Comparison of ENCODE assay signal across 1 cellular context in the genomic region with DNA sequence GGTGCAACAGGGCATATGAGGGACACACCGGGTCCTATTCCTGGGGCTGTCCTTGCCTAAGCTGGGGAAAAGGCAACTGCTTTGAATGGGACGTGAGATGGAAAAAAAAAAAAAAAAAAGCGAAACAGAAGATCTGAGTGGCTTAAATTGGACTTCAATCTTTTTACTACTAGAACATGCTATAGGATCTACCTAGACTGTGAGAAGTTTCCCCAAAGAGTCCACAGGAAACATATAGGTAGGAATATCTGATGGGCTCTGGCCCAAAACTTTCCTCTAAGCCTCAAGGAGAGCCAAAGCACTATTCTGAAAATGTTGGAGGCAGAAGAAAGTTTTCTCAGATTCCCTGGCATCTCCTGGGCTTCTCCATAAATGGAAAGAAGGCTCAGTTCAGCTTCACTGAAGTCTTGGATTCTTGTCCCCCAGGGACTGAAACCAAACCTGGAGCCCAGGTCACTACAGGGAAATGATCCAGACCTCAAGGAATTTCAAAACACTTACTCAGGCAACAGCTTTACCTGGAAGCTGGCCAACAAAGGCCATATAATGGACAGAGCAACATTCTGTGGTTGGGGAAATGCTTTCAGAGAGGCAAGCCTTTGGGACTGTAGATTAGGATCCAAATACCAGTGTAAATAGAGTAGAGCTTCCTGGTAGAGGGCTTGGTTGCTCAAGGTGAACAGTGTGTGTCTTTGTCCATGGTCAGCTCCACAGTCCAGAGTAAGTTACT.
TF ChIP-seq lines count a peak whose summit lies in the region.

No MANE protein-coding gene starts in this region.

TF ChIP-seq in HepG2, 621 proteins besides CTCF, POLR2A, EP300 and RAD21 (continued from another document and continues in another):
- TF ChIP-seq NFKBIZ (CRISPR knock-in tag; IDR thresholded peaks at IDR 0.05) (no peak), RBM22 (optimal IDR thresholded peaks at IDR 0.05; ENCODE audit: low read length) (no peak), IRF2 (CRISPR knock-in tag; IDR thresholded peaks at IDR 0.05) (peak; percentile 71), TARDBP (CRISPR knock-in tag; IDR thresholded peaks at IDR 0.05) (0 out of 2 replicates have a peak, but pooled peaks have one; percentile 62), PITX1 (CRISPR knock-in tag; IDR thresholded peaks at IDR 0.05) (peak; percentile 85), FOXO1 (CRISPR knock-in tag; IDR thresholded peaks at IDR 0.05) (peak; percentile 65; the same call in 1 of the 2 replicates), SOX6 (IDR thresholded peaks at IDR 0.05) (no peak), SOX6 (CRISPR knock-in tag; IDR thresholded peaks at IDR 0.05) (peak; percentile 76), ZNF224 (CRISPR knock-in tag; IDR thresholded peaks at IDR 0.05) (0 out of 2 replicates have a peak, but pooled peaks have one; percentile 36), HNF4A (CRISPR knock-in tag; IDR thresholded peaks at IDR 0.05) (peak; percentile 77), ZNF75D (CRISPR knock-in tag; IDR thresholded peaks at IDR 0.05; ENCODE audit: borderline replicate concordance) (no peak), ZNF792 (CRISPR knock-in tag; IDR thresholded peaks at IDR 0.05) (peak; percentile 67), RARA (CRISPR knock-in tag; IDR thresholded peaks at IDR 0.05) (peak; percentile 29; the same call in 1 of the 2 replicates), POLR2AphosphoS2 (IDR thresholded peaks at IDR 0.05; ENCODE audit: low read depth, low read length) (no peak), SALL1 (CRISPR knock-in tag; IDR thresholded peaks at IDR 0.05) (peak; percentile 56; the same call in 1 of the 2 replicates), ZNF652 (CRISPR knock-in tag; IDR thresholded peaks at IDR 0.05; ENCODE audit: borderline replicate concordance, low read depth) (peak; percentile 18; the same call in 1 of the 2 replicates), STAT5B (CRISPR knock-in tag; IDR thresholded peaks at IDR 0.05) (no peak), CCDC6 (CRISPR knock-in tag; IDR thresholded peaks at IDR 0.05) (no peak), JUN (CRISPR knock-in tag; IDR thresholded peaks at IDR 0.05) (no peak), NCOR1 (IDR thresholded peaks at IDR 0.05; ENCODE audit: borderline replicate concordance, low read length) (peak; percentile 61; the same call in 1 of the 2 replicates), RXRB (CRISPR knock-in tag; IDR thresholded peaks at IDR 0.05; ENCODE audit: borderline replicate concordance) (peak; percentile 75; the same call in 1 of the 2 replicates), ELF1 (CRISPR knock-in tag; IDR thresholded peaks at IDR 0.05) (peak; percentile 56; the same call in 1 of the 2 replicates), ZSCAN9 (CRISPR knock-in tag; IDR thresholded peaks at IDR 0.05; ENCODE audit: borderline replicate concordance) (no peak), NR2F6 (IDR thresholded peaks at IDR 0.05) (no peak), NR2F6 (CRISPR knock-in tag; IDR thresholded peaks at IDR 0.05) (peak; percentile 66; the same call in 1 of the 2 replicates), ISX (CRISPR knock-in tag; conservative IDR thresholded peaks at IDR 0.05) (no peak), ZNF629 (CRISPR knock-in tag; conservative IDR thresholded peaks at IDR 0.05) (0 out of 2 replicates have a peak, but pooled peaks have one; percentile 15), ZNF451 (CRISPR knock-in tag; IDR thresholded peaks at IDR 0.05) (no peak), GATAD2A (CRISPR knock-in tag; IDR thresholded peaks at IDR 0.05) (peak; percentile 82)
- TF ChIP-seq, protein P1, sequence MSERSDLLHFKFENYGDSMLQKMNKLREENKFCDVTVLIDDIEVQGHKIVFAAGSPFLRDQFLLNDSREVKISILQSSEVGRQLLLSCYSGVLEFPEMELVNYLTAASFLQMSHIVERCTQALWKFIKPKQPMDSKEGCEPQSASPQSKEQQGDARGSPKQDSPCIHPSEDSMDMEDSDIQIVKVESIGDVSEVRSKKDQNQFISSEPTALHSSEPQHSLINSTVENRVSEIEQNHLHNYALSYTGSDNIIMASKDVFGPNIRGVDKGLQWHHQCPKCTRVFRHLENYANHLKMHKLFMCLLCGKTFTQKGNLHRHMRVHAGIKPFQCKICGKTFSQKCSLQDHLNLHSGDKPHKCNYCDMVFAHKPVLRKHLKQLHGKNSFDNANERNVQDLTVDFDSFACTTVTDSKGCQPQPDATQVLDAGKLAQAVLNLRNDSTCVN (CRISPR knock-in tag; IDR thresholded peaks at IDR 0.05; ENCODE audit: borderline replicate concordance): peak; percentile 77; the same call in 1 of the 2 replicates
- TF ChIP-seq, protein P2, sequence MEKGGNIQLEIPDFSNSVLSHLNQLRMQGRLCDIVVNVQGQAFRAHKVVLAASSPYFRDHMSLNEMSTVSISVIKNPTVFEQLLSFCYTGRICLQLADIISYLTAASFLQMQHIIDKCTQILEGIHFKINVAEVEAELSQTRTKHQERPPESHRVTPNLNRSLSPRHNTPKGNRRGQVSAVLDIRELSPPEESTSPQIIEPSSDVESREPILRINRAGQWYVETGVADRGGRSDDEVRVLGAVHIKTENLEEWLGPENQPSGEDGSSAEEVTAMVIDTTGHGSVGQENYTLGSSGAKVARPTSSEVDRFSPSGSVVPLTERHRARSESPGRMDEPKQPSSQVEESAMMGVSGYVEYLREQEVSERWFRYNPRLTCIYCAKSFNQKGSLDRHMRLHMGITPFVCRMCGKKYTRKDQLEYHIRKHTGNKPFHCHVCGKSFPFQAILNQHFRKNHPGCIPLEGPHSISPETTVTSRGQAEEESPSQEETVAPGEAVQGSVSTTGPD (CRISPR knock-in tag; IDR thresholded peaks at IDR 0.05): peak; percentile 88
- TF ChIP-seq, protein P3, sequence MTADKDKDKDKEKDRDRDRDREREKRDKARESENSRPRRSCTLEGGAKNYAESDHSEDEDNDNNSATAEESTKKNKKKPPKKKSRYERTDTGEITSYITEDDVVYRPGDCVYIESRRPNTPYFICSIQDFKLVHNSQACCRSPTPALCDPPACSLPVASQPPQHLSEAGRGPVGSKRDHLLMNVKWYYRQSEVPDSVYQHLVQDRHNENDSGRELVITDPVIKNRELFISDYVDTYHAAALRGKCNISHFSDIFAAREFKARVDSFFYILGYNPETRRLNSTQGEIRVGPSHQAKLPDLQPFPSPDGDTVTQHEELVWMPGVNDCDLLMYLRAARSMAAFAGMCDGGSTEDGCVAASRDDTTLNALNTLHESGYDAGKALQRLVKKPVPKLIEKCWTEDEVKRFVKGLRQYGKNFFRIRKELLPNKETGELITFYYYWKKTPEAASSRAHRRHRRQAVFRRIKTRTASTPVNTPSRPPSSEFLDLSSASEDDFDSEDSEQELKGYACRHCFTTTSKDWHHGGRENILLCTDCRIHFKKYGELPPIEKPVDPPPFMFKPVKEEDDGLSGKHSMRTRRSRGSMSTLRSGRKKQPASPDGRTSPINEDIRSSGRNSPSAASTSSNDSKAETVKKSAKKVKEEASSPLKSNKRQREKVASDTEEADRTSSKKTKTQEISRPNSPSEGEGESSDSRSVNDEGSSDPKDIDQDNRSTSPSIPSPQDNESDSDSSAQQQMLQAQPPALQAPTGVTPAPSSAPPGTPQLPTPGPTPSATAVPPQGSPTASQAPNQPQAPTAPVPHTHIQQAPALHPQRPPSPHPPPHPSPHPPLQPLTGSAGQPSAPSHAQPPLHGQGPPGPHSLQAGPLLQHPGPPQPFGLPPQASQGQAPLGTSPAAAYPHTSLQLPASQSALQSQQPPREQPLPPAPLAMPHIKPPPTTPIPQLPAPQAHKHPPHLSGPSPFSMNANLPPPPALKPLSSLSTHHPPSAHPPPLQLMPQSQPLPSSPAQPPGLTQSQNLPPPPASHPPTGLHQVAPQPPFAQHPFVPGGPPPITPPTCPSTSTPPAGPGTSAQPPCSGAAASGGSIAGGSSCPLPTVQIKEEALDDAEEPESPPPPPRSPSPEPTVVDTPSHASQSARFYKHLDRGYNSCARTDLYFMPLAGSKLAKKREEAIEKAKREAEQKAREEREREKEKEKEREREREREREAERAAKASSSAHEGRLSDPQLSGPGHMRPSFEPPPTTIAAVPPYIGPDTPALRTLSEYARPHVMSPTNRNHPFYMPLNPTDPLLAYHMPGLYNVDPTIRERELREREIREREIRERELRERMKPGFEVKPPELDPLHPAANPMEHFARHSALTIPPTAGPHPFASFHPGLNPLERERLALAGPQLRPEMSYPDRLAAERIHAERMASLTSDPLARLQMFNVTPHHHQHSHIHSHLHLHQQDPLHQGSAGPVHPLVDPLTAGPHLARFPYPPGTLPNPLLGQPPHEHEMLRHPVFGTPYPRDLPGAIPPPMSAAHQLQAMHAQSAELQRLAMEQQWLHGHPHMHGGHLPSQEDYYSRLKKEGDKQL (CRISPR knock-in tag; IDR thresholded peaks at IDR 0.05; ENCODE audit: low read depth): peak; percentile 63; the same call in 1 of the 2 replicates
- TF ChIP-seq, protein P4, sequence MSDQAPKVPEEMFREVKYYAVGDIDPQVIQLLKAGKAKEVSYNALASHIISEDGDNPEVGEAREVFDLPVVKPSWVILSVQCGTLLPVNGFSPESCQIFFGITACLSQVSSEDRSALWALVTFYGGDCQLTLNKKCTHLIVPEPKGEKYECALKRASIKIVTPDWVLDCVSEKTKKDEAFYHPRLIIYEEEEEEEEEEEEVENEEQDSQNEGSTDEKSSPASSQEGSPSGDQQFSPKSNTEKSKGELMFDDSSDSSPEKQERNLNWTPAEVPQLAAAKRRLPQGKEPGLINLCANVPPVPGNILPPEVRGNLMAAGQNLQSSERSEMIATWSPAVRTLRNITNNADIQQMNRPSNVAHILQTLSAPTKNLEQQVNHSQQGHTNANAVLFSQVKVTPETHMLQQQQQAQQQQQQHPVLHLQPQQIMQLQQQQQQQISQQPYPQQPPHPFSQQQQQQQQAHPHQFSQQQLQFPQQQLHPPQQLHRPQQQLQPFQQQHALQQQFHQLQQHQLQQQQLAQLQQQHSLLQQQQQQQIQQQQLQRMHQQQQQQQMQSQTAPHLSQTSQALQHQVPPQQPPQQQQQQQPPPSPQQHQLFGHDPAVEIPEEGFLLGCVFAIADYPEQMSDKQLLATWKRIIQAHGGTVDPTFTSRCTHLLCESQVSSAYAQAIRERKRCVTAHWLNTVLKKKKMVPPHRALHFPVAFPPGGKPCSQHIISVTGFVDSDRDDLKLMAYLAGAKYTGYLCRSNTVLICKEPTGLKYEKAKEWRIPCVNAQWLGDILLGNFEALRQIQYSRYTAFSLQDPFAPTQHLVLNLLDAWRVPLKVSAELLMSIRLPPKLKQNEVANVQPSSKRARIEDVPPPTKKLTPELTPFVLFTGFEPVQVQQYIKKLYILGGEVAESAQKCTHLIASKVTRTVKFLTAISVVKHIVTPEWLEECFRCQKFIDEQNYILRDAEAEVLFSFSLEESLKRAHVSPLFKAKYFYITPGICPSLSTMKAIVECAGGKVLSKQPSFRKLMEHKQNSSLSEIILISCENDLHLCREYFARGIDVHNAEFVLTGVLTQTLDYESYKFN (CRISPR knock-in tag; conservative IDR thresholded peaks at IDR 0.05): peak; percentile 70
- TF ChIP-seq, protein P5, sequence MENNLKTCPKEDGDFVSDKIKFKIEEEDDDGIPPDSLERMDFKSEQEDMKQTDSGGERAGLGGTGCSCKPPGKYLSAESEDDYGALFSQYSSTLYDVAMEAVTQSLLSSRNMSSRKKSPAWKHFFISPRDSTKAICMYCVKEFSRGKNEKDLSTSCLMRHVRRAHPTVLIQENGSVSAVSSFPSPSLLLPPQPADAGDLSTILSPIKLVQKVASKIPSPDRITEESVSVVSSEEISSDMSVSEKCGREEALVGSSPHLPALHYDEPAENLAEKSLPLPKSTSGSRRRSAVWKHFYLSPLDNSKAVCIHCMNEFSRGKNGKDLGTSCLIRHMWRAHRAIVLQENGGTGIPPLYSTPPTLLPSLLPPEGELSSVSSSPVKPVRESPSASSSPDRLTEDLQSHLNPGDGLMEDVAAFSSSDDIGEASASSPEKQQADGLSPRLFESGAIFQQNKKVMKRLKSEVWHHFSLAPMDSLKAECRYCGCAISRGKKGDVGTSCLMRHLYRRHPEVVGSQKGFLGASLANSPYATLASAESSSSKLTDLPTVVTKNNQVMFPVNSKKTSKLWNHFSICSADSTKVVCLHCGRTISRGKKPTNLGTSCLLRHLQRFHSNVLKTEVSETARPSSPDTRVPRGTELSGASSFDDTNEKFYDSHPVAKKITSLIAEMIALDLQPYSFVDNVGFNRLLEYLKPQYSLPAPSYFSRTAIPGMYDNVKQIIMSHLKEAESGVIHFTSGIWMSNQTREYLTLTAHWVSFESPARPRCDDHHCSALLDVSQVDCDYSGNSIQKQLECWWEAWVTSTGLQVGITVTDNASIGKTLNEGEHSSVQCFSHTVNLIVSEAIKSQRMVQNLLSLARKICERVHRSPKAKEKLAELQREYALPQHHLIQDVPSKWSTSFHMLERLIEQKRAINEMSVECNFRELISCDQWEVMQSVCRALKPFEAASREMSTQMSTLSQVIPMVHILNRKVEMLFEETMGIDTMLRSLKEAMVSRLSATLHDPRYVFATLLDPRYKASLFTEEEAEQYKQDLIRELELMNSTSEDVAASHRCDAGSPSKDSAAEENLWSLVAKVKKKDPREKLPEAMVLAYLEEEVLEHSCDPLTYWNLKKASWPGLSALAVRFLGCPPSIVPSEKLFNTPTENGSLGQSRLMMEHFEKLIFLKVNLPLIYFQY (CRISPR knock-in tag; IDR thresholded peaks at IDR 0.05; ENCODE audit: borderline replicate concordance): 0 out of 2 replicates have a peak, but pooled peaks have one; percentile 40
- TF ChIP-seq, protein P6, sequence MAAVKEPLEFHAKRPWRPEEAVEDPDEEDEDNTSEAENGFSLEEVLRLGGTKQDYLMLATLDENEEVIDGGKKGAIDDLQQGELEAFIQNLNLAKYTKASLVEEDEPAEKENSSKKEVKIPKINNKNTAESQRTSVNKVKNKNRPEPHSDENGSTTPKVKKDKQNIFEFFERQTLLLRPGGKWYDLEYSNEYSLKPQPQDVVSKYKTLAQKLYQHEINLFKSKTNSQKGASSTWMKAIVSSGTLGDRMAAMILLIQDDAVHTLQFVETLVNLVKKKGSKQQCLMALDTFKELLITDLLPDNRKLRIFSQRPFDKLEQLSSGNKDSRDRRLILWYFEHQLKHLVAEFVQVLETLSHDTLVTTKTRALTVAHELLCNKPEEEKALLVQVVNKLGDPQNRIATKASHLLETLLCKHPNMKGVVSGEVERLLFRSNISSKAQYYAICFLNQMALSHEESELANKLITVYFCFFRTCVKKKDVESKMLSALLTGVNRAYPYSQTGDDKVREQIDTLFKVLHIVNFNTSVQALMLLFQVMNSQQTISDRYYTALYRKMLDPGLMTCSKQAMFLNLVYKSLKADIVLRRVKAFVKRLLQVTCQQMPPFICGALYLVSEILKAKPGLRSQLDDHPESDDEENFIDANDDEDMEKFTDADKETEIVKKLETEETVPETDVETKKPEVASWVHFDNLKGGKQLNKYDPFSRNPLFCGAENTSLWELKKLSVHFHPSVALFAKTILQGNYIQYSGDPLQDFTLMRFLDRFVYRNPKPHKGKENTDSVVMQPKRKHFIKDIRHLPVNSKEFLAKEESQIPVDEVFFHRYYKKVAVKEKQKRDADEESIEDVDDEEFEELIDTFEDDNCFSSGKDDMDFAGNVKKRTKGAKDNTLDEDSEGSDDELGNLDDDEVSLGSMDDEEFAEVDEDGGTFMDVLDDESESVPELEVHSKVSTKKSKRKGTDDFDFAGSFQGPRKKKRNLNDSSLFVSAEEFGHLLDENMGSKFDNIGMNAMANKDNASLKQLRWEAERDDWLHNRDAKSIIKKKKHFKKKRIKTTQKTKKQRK (IDR thresholded peaks at IDR 0.05; ENCODE audit: low read length): no peak
